In genomic region chr19:38704488-38705026, GRCh38 we compare ENCODE assay signal across 1 cellular context.
TF ChIP-seq lines count a peak whose summit lies in the region.

No MANE protein-coding gene starts in this region.

TF ChIP-seq in GM12878, 131 proteins besides CTCF, POLR2A, EP300 and RAD21:
- TF ChIP-seq SIX5 (IDR thresholded peaks at IDR 0.05; ENCODE audit: low read depth, low read length, severe bottlenecking) = no peak
